Comparison of ENCODE assay signal across 8 cellular contexts in genomic region chr14:34628681-34629135, GRCh38. TPM values are rescaled to one million over a fixed set of nuclear protein-coding genes. Genes with fewer than 3 reads are reported as not detected.
DNase-seq lines count a peak whose midpoint lies in the region; ATAC-seq and TF ChIP-seq lines count a peak whose summit lies in the region.

No MANE protein-coding gene starts in this region.

- no peak for ATAC-seq in HG02571 (IDR thresholded peaks at IDR 0.05; ENCODE audit: unreplicated experiment)

- H3K9ac ChIP-seq in colonic mucosa (ENCODE audit: low read depth in 2 of 2, low read length in 2 of 2) (peak overlapping the region in 1 of 2 donors; percentile 97), mucosa of rectum (ENCODE audit: low read depth in 1 of 2, low read length in 2 of 2) (peak overlapping the region; percentile 93 to 99)

- TF ChIP-seq CTCF in colonic mucosa (IDR thresholded peaks at IDR 0.05), result no peak

- H3K36me3 ChIP-seq in colonic mucosa, result no peaks in the 10 kb centered on the region
- H3K36me3 ChIP-seq in mucosa of rectum (ENCODE audit: control insufficient read depth in 2 of 2, insufficient read depth in 2 of 2, low read length in 2 of 2), result peaks cover 2 to 4% of the 10 kb centered on the region in 2 donors

- H3K9me3 ChIP-seq in colonic mucosa (no peaks in the 10 kb centered on the region), mucosa of rectum (ENCODE audit: control insufficient read depth in 2 of 2, low read length in 2 of 2) (no peaks in the 10 kb centered on the region)

- intact Hi-C loops in colonic mucosa (cut with DNase I), result no loop called here
- intact Hi-C loops in posterior vena cava (cut with DNase I), result no loop called here

- H3K27me3 ChIP-seq in colonic mucosa, result no peaks in the 10 kb centered on the region
- no peaks in the 10 kb centered on the region for H3K27me3 ChIP-seq in mucosa of rectum (ENCODE audit: control insufficient read depth in 2 of 2, insufficient read depth in 2 of 2, low read length in 2 of 2)

- peak; percentile 24 for DNase-seq in HCEC 1CT
- peak; percentile 4 for DNase-seq in T follicular helper cell (ENCODE audit: low read depth)
- DNase-seq in colonic mucosa, result peak; percentile 70
- DNase-seq in inferior parietal cortex (ENCODE audit: extremely low spot score), result no peak
- no peak for DNase-seq in NCI-H526 treated with DMSO at 0.1 percent for 48 hours (lab: John Stamatoyannopoulos, UW)
- DNase-seq in posterior vena cava (ENCODE audit: low spot score), result no peak

- H3K4me3 ChIP-seq in colonic mucosa (peak overlapping the region; percentile 87), mucosa of rectum (ENCODE audit: low read length in 2 of 2) (peak overlapping the region; percentile 92 to 99)

- H3K4me1 ChIP-seq in colonic mucosa (no peaks in the 10 kb centered on the region), mucosa of rectum (ENCODE audit: control insufficient read depth in 2 of 2, insufficient read depth in 2 of 2, low read length in 2 of 2) (peaks cover 0 to 5% of the 10 kb centered on the region in 2 donors)

- H3K27ac ChIP-seq in colonic mucosa, result peak overlapping the region; percentile 96
- peak overlapping the region; percentile 95 to 96 for H3K27ac ChIP-seq in mucosa of rectum (ENCODE audit: low read depth in 2 of 2, low read length in 2 of 2)

RNA-seq across cellular contexts. Expression of gene SNX6, which starts 1.2 kb away (rescaled TPM):
- total RNA-seq in colonic mucosa (10 to 100 TPM; 72.9 to 98.0 TPM), posterior vena cava (10 to 100 TPM; 83.7 to 84.6 TPM)

Comparison
In these comparisons a context has a peak if more than half of its experiments do, and no peak if none do; other contexts are left out.
1. DNase-seq: peak in HCEC 1CT (single experiment), T follicular helper cell (single experiment) and colonic mucosa (single experiment); none in inferior parietal cortex (single experiment), NCI-H526 treated with DMSO at 0.1 percent for 48 hours (single experiment) and posterior vena cava (single experiment).